In the genomic region with DNA sequence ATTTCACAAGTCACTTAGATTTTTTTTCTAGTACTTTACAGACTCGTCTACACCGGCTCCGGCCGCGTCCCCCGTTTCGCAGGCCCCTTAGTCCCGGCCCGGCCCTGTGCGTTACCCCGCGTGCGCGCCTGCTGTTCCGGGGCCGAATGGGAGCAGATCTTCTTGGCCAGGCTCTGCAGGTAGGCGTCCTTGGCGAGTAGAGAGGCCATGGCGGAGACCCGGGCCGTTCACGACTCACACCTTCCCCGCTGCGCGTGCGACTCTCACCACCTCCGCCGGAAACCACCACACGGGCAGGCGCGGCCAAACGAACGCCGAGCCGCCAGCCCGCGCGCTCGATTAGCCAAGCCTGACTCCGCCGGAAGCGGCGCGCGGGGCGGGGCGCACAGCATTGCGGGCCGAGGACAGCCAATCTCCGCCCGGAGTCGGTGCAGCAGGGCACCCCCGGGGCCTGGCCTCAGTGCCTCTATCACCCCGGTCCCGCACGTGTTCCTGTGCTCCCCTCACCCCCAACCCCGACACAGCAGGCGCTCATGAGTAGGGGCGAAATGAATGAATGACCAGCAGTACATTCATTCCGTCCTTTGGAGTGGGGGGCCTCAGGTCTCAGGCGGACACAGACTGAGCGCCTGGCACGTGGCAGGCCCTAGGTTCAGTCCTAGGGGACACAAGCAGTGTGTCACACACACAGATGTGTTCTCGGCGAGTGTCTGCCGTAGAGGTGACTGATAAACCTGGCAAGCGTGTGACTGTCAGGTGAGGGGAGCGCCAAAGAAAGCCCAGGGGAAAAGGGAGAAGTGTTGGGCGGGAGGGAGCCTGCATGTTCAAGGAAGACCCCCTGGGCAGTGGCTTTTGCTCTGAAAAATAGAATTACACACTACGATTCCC, we compare ENCODE assay signal across 1 cellular context.
TF ChIP-seq lines count a peak whose summit lies in the region.

A gene (minus strand): TSS at position 265 of the 888 bp plus-strand sequence. CDS start 56 bp downstream, at position 209.

TF ChIP-seq in H1, 55 proteins besides CTCF, POLR2A, EP300 and RAD21:
- TF ChIP-seq YY1 (IDR thresholded peaks at IDR 0.05; ENCODE audit: low read depth, low read length), result peak; percentile 85
- TF ChIP-seq, protein P1, sequence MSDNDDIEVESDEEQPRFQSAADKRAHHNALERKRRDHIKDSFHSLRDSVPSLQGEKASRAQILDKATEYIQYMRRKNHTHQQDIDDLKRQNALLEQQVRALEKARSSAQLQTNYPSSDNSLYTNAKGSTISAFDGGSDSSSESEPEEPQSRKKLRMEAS (IDR thresholded peaks at IDR 0.05), result peak; percentile 97
- TF ChIP-seq SP4 (IDR thresholded peaks at IDR 0.05; ENCODE audit: low read length), result peak; percentile 62; the same call in 1 of the 2 replicates
- peak; percentile 82 for TF ChIP-seq EGR1 (IDR thresholded peaks at IDR 0.05; ENCODE audit: borderline replicate concordance, low read depth, low read length)
- TF ChIP-seq, protein P2, sequence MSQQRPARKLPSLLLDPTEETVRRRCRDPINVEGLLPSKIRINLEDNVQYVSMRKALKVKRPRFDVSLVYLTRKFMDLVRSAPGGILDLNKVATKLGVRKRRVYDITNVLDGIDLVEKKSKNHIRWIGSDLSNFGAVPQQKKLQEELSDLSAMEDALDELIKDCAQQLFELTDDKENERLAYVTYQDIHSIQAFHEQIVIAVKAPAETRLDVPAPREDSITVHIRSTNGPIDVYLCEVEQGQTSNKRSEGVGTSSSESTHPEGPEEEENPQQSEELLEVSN (IDR thresholded peaks at IDR 0.05), result peak; percentile 77
- peak; percentile 79 for TF ChIP-seq SP1 (IDR thresholded peaks at IDR 0.05; ENCODE audit: low read depth, low read length)
- TF ChIP-seq, protein P3, sequence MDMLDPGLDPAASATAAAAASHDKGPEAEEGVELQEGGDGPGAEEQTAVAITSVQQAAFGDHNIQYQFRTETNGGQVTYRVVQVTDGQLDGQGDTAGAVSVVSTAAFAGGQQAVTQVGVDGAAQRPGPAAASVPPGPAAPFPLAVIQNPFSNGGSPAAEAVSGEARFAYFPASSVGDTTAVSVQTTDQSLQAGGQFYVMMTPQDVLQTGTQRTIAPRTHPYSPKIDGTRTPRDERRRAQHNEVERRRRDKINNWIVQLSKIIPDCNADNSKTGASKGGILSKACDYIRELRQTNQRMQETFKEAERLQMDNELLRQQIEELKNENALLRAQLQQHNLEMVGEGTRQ (IDR thresholded peaks at IDR 0.05; ENCODE audit: low read length), result peak; percentile 31; the same call in 1 of the 2 replicates
- peak; percentile 64 for TF ChIP-seq TEAD4 (IDR thresholded peaks at IDR 0.05; ENCODE audit: low read depth, low read length)
- peak; percentile 74; the same call in 1 of the 2 replicates for TF ChIP-seq PHF8 (conservative IDR thresholded peaks at IDR 0.05; ENCODE audit: low read depth, low read length)
- peak; percentile 43 for TF ChIP-seq ASH2L (IDR thresholded peaks at IDR 0.05; ENCODE audit: low read length)
- TF ChIP-seq TAF1 (IDR thresholded peaks at IDR 0.05; ENCODE audit: low read depth, low read length), result peak; percentile 76
- peak; percentile 89 for TF ChIP-seq GABPA (IDR thresholded peaks at IDR 0.05; ENCODE audit: borderline replicate concordance, insufficient read depth, low read length)
- no peak for TF ChIP-seq SIRT6 (IDR thresholded peaks at IDR 0.05; ENCODE audit: low read length)
- 0 out of 4 replicates have a peak, but pooled peaks of 1 of the 2 experiments have one; percentile 48 for TF ChIP-seq HDAC2 (IDR thresholded peaks at IDR 0.05; ENCODE audit: borderline replicate concordance in 1 of 2, low read depth in 2 of 2, low read length in 2 of 2)
- TF ChIP-seq TCF12 (IDR thresholded peaks at IDR 0.05; ENCODE audit: low read depth, low read length), result no peak
- TF ChIP-seq CREB1 (IDR thresholded peaks at IDR 0.05), result peak; percentile 75
- peak; percentile 72 for TF ChIP-seq BACH1 (IDR thresholded peaks at IDR 0.05; ENCODE audit: low read length)
- TF ChIP-seq, protein P4, sequence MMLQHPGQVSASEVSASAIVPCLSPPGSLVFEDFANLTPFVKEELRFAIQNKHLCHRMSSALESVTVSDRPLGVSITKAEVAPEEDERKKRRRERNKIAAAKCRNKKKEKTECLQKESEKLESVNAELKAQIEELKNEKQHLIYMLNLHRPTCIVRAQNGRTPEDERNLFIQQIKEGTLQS (IDR thresholded peaks at IDR 0.05; ENCODE audit: insufficient read depth, low read depth, low read length), result no peak
- TF ChIP-seq KDM1A (IDR thresholded peaks at IDR 0.05; ENCODE audit: borderline replicate concordance, low read length), result no peak
- TF ChIP-seq KDM5A (IDR thresholded peaks at IDR 0.05; ENCODE audit: low read length), result peak; percentile 63
- peak; percentile 74 for TF ChIP-seq TBP (IDR thresholded peaks at IDR 0.05; ENCODE audit: low read depth, low read length)
- no peak for TF ChIP-seq SP2 (IDR thresholded peaks at IDR 0.05; ENCODE audit: low read length)
- TF ChIP-seq RBBP5 (IDR thresholded peaks at IDR 0.05; ENCODE audit: borderline replicate concordance, low read depth, low read length), result peak; percentile 60; the same call in 1 of the 2 replicates
- peak; percentile 72 to 98; a peak in 3 of 4 replicates for TF ChIP-seq SIN3A (conservative IDR thresholded peaks at IDR 0.05 in 1 of 2, IDR thresholded peaks at IDR 0.05 in 1 of 2; ENCODE audit: low read depth in 1 of 2, low read length in 2 of 2)
- peak; percentile 67 for TF ChIP-seq TAF7 (optimal IDR thresholded peaks at IDR 0.05; ENCODE audit: borderline replicate concordance, low read depth, low read length)
- peak; percentile 61; the same call in 1 of the 2 replicates for TF ChIP-seq POLR2AphosphoS5 (IDR thresholded peaks at IDR 0.05; ENCODE audit: low read depth, low read length)
- peak; percentile 63 for TF ChIP-seq SAP30 (IDR thresholded peaks at IDR 0.05; ENCODE audit: insufficient read depth, insufficient replicate concordance, low read length)
- TF ChIP-seq KDM4A (IDR thresholded peaks at IDR 0.05; ENCODE audit: low read depth, low read length, severe bottlenecking), result peak; percentile 72
- TF ChIP-seq SRF (IDR thresholded peaks at IDR 0.05; ENCODE audit: low read depth, low read length), result peak; percentile 99
- no peak for TF ChIP-seq EZH2 (IDR thresholded peaks at IDR 0.05; ENCODE audit: low read depth, low read length, severe bottlenecking)
